27 cellular contexts compared by ENCODE assay signal in genomic region chr1:54565113-54565501, GRCh38. TPM values are rescaled to one million over a fixed set of nuclear protein-coding genes. Genes with fewer than 3 reads are reported as not detected.
DNase-seq lines count a peak whose midpoint lies in the region; ATAC-seq, FAIRE-seq and TF ChIP-seq lines count a peak whose summit lies in the region.
"Had no signal": no experiment of that assay in that cellular context is flagged by ENCODE, and none has a peak within 500 bp of the region (broad histone marks: within the 10 kb centered on the region; RNA-seq: fewer than 3 reads in every experiment).

No MANE protein-coding gene starts in this region.

- H2AFZ ChIP-seq in PC-3 (ENCODE audit: low read length) = no peak overlapping the region

- peak overlapping the region; percentile 65 for H3K4me2 ChIP-seq in PC-3 (ENCODE audit: low read length)

- no peaks in the 10 kb centered on the region for H3K9me2 ChIP-seq in PC-3 (replicated peaks; ENCODE audit: low read length)

- H3K9me3 Mint-ChIP-seq in stimulated activated memory B cell treated with anti-CD40 and anti-IgM and Interleukin-4, amounts not matched to agents 10 μg/mL and 1 μg/mL and 100 μg/mL, for 72 hours = no peaks in the 10 kb centered on the region
- H3K9me3 Mint-ChIP-seq: activated naive CD4-positive, alpha-beta T cell treated with anti-CD3 and anti-CD28 coated beads, Interleukin-2, amount 10 ng/mL, durations not matched to agents 7 days and 5 days; activated T-cell treated with anti-CD3 and anti-CD28 coated beads, Interleukin-2, amount 50 U/mL, for 72 hours; CD4-positive, alpha-beta memory T cell had no signal

- no peak for TF ChIP-seq POLR2A in body of pancreas (IDR thresholded peaks at IDR 0.05)

- H3K27ac ChIP-seq in PC-3 (ENCODE audit: low read length) = peak overlapping the region; percentile 47; the same call in 1 of the 2 replicates
- no peak overlapping the region for H3K27ac ChIP-seq in liver (ENCODE audit: low read depth in 1 of 2, low read length in 2 of 2)
- H3K27ac ChIP-seq in body of pancreas = peak overlapping the region in 1 of 4 donors; percentile 55
- H3K27ac ChIP-seq: pancreas had no signal

- no peak overlapping the region for H3K9ac ChIP-seq in PC-3 (ENCODE audit: low read length)
- no peak overlapping the region for H3K9ac ChIP-seq in liver (ENCODE audit: low read depth in 1 of 2, low read length in 2 of 2)

- H3K4me3 ChIP-seq in PC-3 (ENCODE audit: low read length) (peak overlapping the region; percentile 46; the same call in 1 of the 2 replicates), bronchial epithelial cell (ENCODE audit: low read depth, low read length) (no peak overlapping the region), liver (ENCODE audit: low read depth in 1 of 3, low read length in 3 of 3) (no peak overlapping the region), body of pancreas (no peak overlapping the region)
- H3K4me3 ChIP-seq: HAP-1 had no signal

- ATAC-seq in PC-3 (no peak), HG03521 (IDR thresholded peaks at IDR 0.05; ENCODE audit: unreplicated experiment) (no peak), body of pancreas (no peak)
- peak; percentile 46 for ATAC-seq in stimulated activated memory B cell treated with anti-CD40 and anti-IgM and Interleukin-4, amounts not matched to agents 10 μg/mL and 1 μg/mL and 100 μg/mL, for 72 hours
- ATAC-seq: activated CD4-positive, alpha-beta T cell treated with anti-CD3 and anti-CD28 coated beads for 36 hours; activated T-cell treated with anti-CD3 and anti-CD28 coated beads, Interleukin-2, amount 50 U/mL, for 72 hours had no signal

- no peak for TF ChIP-seq RAD21 in liver (IDR thresholded peaks at IDR 0.05)

- H3K27me3 Mint-ChIP-seq in stimulated activated memory B cell treated with anti-CD40 and anti-IgM and Interleukin-4, amounts not matched to agents 10 μg/mL and 1 μg/mL and 100 μg/mL, for 72 hours = peaks cover 25% of the 10 kb centered on the region
- H3K27me3 Mint-ChIP-seq: activated CD4-positive, alpha-beta T cell treated with anti-CD3 and anti-CD28 coated beads for 36 hours had no signal

- no TSS peak for BruUV-seq in PC-3 (replicated peaks; lab: Mats Ljungman, UMichigan)

- CTCF ChIA-PET in PC-3 (lab: Charles Lee) = no interaction called here

- WGBS in liver = 61% methylated on average over 4 of the region's 4 CpGs
- 75 to 87% methylated on average over 4 of the region's 4 CpGs for WGBS in body of pancreas, 2 donors

- H4K20me1 ChIP-seq in PC-3 (ENCODE audit: low read length) = no peaks in the 10 kb centered on the region

- peak; percentile 90 for FAIRE-seq in bronchial epithelial cell (lab: Jason Lieb, UNC)
- FAIRE-seq: G401.6, GM18507, pancreas had no signal

- intact Hi-C loops in PC-3 (cut with micrococcal nuclease) (no loop called here), body of pancreas (cut with DNase I) (no loop called here)

- no peaks in the 10 kb centered on the region for H3F3A ChIP-seq in PC-3 (ENCODE audit: low read length, unreplicated experiment)

- H3K9me3 ChIP-seq in PC-3 (ENCODE audit: low read length) (no peaks in the 10 kb centered on the region), liver (ENCODE audit: control insufficient read depth in 4 of 4, low read length in 3 of 4) (no peaks in the 10 kb centered on the region), body of pancreas (no peaks in the 10 kb centered on the region)
- H3K9me3 ChIP-seq: HAP-1, pancreas had no signal

- no peak for DNase-seq in PC-3
- no peak for DNase-seq in bronchial epithelial cell (ENCODE audit: low read depth)
- no peak for DNase-seq in body of pancreas
- DNase-seq in NCI-H2029 (lab: John Stamatoyannopoulos, UW) = no peak
- DNase-seq: activated CD4-positive, alpha-beta T cell treated with anti-CD3 and anti-CD28 coated beads for 36 hours; activated naive CD4-positive, alpha-beta T cell treated with anti-CD3 and anti-CD28 coated beads, Interleukin-2, amount 10 ng/mL, durations not matched to agents 7 days and 5 days; activated T-cell treated with anti-CD3 and anti-CD28 coated beads, Interleukin-2, amount 50 U/mL, for 72 hours; anterior cingulate cortex; CD4-positive, alpha-beta memory T cell; effector CD4-positive, alpha-beta T cell; foreskin melanocyte; hypothalamus; MV-4-11; naive B cell; NCI-H1694; pancreas; SHP77 treated with DMSO at 0.1 percent for 48 hours; stimulated activated CD4-positive, alpha-beta T cell treated with anti-CD3 and anti-CD28 coated beads, Interleukin-2, amount 100 ng/mL, for 24 hours; stimulated activated naive CD4-positive, alpha-beta T cell treated with Interleukin-2 at 50 U/mL for 16 hours; SW 1271 had no signal

- H3K27me3 ChIP-seq in PC-3 (ENCODE audit: low read length) = no peaks in the 10 kb centered on the region
- no peaks in the 10 kb centered on the region for H3K27me3 ChIP-seq in bronchial epithelial cell (ENCODE audit: control insufficient read depth, insufficient read depth, low read length)
- no peaks in the 10 kb centered on the region for H3K27me3 ChIP-seq in liver (ENCODE audit: control insufficient read depth in 4 of 4, insufficient read depth in 4 of 4, low read length in 3 of 4)
- no peaks in the 10 kb centered on the region for H3K27me3 ChIP-seq in body of pancreas
- H3K27me3 ChIP-seq: pancreas had no signal

- no peak for TF ChIP-seq CTCF in PC-3 (conservative IDR thresholded peaks at IDR 0.05; ENCODE audit: low read depth, low read length)
- TF ChIP-seq CTCF in bronchial epithelial cell (IDR thresholded peaks at IDR 0.05; ENCODE audit: insufficient read depth, low read length, severe bottlenecking) = no peak
- no peak for TF ChIP-seq CTCF in liver (IDR thresholded peaks at IDR 0.05; ENCODE audit: low read depth, low read length, missing input control)
- no peak for TF ChIP-seq CTCF in body of pancreas (IDR thresholded peaks at IDR 0.05)

- POLR2A ChIA-PET in PC-3 (lab: Charles Lee; ENCODE audit: unreplicated experiment) = no interaction called here

- H3K4me3 Mint-ChIP-seq in stimulated activated memory B cell treated with anti-CD40 and anti-IgM and Interleukin-4, amounts not matched to agents 10 μg/mL and 1 μg/mL and 100 μg/mL, for 72 hours = no peak overlapping the region
- H3K4me3 Mint-ChIP-seq: activated CD4-positive, alpha-beta T cell treated with anti-CD3 and anti-CD28 coated beads for 36 hours; activated naive CD4-positive, alpha-beta T cell treated with anti-CD3 and anti-CD28 coated beads, Interleukin-2, amount 10 ng/mL, durations not matched to agents 7 days and 5 days; activated T-cell treated with anti-CD3 and anti-CD28 coated beads, Interleukin-2, amount 50 U/mL, for 72 hours; CD4-positive, alpha-beta memory T cell; naive B cell had no signal

- H3K27ac Mint-ChIP-seq in stimulated activated memory B cell treated with anti-CD40 and anti-IgM and Interleukin-4, amounts not matched to agents 10 μg/mL and 1 μg/mL and 100 μg/mL, for 72 hours = no peak overlapping the region
- H3K27ac Mint-ChIP-seq: activated CD4-positive, alpha-beta T cell treated with anti-CD3 and anti-CD28 coated beads for 36 hours; activated naive CD4-positive, alpha-beta T cell treated with anti-CD3 and anti-CD28 coated beads, Interleukin-2, amount 10 ng/mL, durations not matched to agents 7 days and 5 days; activated T-cell treated with anti-CD3 and anti-CD28 coated beads, Interleukin-2, amount 50 U/mL, for 72 hours; CD4-positive, alpha-beta memory T cell had no signal

- H3K4me1 ChIP-seq in PC-3 (ENCODE audit: insufficient read depth, low read length) (peaks cover 39% of the 10 kb centered on the region), liver (ENCODE audit: control insufficient read depth in 4 of 4, insufficient read depth in 4 of 4, low read length in 3 of 4) (peaks cover 0 to 11% (median 7%) of the 10 kb centered on the region in 4 donors), body of pancreas (peaks cover 17% of the 10 kb centered on the region)
- H3K4me1 ChIP-seq: HAP-1 had no signal

- H3K36me3 ChIP-seq in PC-3 (ENCODE audit: low read depth, low read length) = no peaks in the 10 kb centered on the region
- H3K36me3 ChIP-seq in bronchial epithelial cell (ENCODE audit: control insufficient read depth, insufficient read depth, low read length) = no peaks in the 10 kb centered on the region
- no peaks in the 10 kb centered on the region for H3K36me3 ChIP-seq in liver (ENCODE audit: control insufficient read depth in 4 of 4, insufficient read depth in 3 of 4, low read depth in 1 of 4, low read length in 3 of 4)
- H3K36me3 ChIP-seq in body of pancreas (replicated peaks in 1 of 2; ENCODE audit: insufficient read depth in 1 of 2, low read depth in 2 of 2) = no peaks in the 10 kb centered on the region
- H3K36me3 ChIP-seq: HAP-1, pancreas had no signal

- no peaks in the 10 kb centered on the region for H3K4me1 Mint-ChIP-seq in stimulated activated memory B cell treated with anti-CD40 and anti-IgM and Interleukin-4, amounts not matched to agents 10 μg/mL and 1 μg/mL and 100 μg/mL, for 72 hours

- H3K36me3 Mint-ChIP-seq in stimulated activated memory B cell treated with anti-CD40 and anti-IgM and Interleukin-4, amounts not matched to agents 10 μg/mL and 1 μg/mL and 100 μg/mL, for 72 hours = no peaks in the 10 kb centered on the region
- H3K36me3 Mint-ChIP-seq: activated naive CD4-positive, alpha-beta T cell treated with anti-CD3 and anti-CD28 coated beads, Interleukin-2, amount 10 ng/mL, durations not matched to agents 7 days and 5 days; CD4-positive, alpha-beta memory T cell; naive B cell had no signal

- no peaks in the 10 kb centered on the region for H3K79me2 ChIP-seq in PC-3 (ENCODE audit: low read length)

TF ChIP-seq in liver, 16 proteins besides CTCF, POLR2A, EP300 and RAD21:
- TF ChIP-seq HNF4A (conservative IDR thresholded peaks at IDR 0.05) (peak; percentile 53 to 65), SP1 (IDR thresholded peaks at IDR 0.05) (peak; percentile 12), JUND (IDR thresholded peaks at IDR 0.05) (no peak)

RNA-seq across cellular contexts. Expression of gene ACOT11, which starts 17.1 kb away (rescaled TPM):
- total RNA-seq in PC-3 (2014; rRNA removed) (4.1 and 5.0 TPM in 2 replicates), bronchial epithelial cell (3.4 and 6.0 TPM in 2 replicates), liver (1 to 10 TPM in 1 of 2 donors, under 1 TPM in 1; 0.84 to 1.1 TPM), body of pancreas (1 to 10 TPM; 3.9 to 6.3 TPM)
- under 1 TPM; 0.13 to 0.17 TPM for polyA plus RNA-seq in liver
- polyA plus RNA-seq: CD4-positive, alpha-beta memory T cell had no signal

RNA-seq across cellular contexts. Expression of gene FAM151A, which starts 58.2 kb away (rescaled TPM):
- total RNA-seq in PC-3 (2014; rRNA removed) = not detected in 2 replicates
- not detected in 2 replicates for total RNA-seq in bronchial epithelial cell
- 10 to 100 TPM in 1 of 2 donors, 1 to 10 TPM in 1; 5.4 to 25.1 TPM for total RNA-seq in liver
- polyA plus RNA-seq in liver = 1 to 10 TPM; 1.5 to 3.9 TPM
- not detected for total RNA-seq in body of pancreas
- total RNA-seq: activated CD4-positive, alpha-beta T cell treated with anti-CD3 and anti-CD28 coated beads for 36 hours; activated T-cell treated with anti-CD3 and anti-CD28 coated beads, Interleukin-2, amount 50 U/mL, for 72 hours; CD4-positive, alpha-beta memory T cell; HT-29 had no signal
- polyA plus RNA-seq: CD4-positive, alpha-beta memory T cell had no signal
